In genomic region chr1:9808459-9808858, GRCh38 we compare ENCODE assay signal across 1 cellular context.
TF ChIP-seq lines count a peak whose summit lies in the region.

No MANE protein-coding gene starts in this region.

TF ChIP-seq in GM23338, 12 proteins besides CTCF, POLR2A, EP300 and RAD21 (continued from another document):
- no peak for TF ChIP-seq ZNF462 (CRISPR knock-in tag; IDR thresholded peaks at IDR 0.05)
- no peak for TF ChIP-seq NANOG (IDR thresholded peaks at IDR 0.05; ENCODE audit: borderline replicate concordance)
- no peak for TF ChIP-seq EZH2phosphoT487 (IDR thresholded peaks at IDR 0.05; ENCODE audit: unreplicated experiment)
